Comparison of ENCODE assay signal across 1 cellular context in the genomic region with DNA sequence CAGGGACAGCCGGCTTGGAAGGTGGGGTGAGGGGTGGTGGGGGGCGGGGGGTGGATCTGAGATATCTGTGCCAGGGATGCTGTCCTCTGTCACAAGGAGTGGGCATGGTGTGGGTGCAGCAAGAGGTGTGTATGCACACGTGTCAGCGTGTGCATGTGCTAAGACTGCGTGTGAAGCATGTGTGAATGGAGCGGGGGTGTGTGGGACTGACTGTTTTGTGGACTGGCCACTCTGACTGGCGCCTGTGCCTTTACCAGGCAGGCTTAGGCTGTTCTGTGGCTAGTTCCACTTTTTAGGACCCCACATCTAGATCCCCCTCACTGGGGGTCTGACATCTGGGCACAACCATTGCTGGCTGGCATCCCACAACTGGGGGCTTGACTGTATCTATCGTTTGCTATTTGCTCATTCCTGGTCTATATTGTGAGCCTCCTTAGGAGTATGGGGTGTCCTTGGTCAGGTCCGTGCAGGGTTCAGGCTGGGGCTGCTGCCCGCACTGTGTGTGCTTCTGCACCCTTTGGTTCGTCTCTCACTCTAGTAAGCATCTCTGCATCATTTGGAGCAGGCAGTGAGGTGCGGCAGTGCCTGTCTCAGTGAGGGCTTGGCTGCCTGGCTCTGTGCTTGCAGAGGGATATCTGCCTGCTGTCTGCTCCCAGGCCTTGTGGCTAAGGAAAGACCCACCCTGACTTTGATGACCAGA.
TF ChIP-seq lines count a peak whose summit lies in the region.

No MANE protein-coding gene starts in this region.

TF ChIP-seq in liver, 16 proteins besides CTCF, POLR2A, EP300 and RAD21 (continued from another document):
- TF ChIP-seq, protein P1, sequence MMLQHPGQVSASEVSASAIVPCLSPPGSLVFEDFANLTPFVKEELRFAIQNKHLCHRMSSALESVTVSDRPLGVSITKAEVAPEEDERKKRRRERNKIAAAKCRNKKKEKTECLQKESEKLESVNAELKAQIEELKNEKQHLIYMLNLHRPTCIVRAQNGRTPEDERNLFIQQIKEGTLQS (IDR thresholded peaks at IDR 0.05): no peak
- TF ChIP-seq RXRA (IDR thresholded peaks at IDR 0.05) (no peak), JUND (IDR thresholded peaks at IDR 0.05) (no peak)
- TF ChIP-seq, protein P2, sequence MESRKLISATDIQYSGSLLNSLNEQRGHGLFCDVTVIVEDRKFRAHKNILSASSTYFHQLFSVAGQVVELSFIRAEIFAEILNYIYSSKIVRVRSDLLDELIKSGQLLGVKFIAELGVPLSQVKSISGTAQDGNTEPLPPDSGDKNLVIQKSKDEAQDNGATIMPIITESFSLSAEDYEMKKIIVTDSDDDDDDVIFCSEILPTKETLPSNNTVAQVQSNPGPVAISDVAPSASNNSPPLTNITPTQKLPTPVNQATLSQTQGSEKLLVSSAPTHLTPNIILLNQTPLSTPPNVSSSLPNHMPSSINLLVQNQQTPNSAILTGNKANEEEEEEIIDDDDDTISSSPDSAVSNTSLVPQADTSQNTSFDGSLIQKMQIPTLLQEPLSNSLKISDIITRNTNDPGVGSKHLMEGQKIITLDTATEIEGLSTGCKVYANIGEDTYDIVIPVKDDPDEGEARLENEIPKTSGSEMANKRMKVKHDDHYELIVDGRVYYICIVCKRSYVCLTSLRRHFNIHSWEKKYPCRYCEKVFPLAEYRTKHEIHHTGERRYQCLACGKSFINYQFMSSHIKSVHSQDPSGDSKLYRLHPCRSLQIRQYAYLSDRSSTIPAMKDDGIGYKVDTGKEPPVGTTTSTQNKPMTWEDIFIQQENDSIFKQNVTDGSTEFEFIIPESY (IDR thresholded peaks at IDR 0.05): no peak
